30 cellular contexts compared by ENCODE assay signal in the genomic region with DNA sequence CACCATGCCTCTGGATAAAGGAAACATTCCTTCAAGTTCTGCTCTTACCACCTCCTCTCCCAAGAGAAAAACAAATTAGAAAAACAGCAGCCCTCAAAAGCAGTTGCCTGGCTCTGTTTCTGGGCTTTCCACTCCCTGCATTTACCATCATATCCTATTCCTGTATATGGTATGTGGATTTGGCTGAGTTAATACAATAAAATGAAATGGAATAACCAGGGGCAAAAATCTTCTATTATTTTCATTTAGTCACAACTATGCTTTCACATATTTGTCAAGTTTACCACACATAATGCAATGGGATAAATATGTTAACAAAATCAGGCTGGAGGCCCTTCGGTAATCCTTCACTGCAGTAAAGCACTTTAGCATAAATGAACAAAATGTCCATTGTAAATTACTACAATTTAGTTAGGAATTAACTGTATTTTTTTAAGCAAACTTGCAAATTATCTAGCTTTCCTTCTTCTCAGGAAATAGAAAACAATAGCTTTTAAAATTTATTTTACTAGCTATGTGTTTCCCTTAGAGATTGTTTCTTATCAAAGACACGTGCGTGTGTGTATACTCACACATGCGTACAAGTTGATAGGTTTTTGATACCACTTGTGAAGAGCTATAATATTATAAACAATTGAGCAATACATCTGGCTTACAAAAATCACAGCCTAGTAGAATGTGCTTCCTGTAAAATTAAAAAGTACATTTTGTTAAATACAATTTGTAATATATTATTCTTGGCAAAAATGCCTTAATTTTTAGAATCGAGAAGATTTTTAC. TPM values are rescaled to one million over a fixed set of nuclear protein-coding genes. Genes with fewer than 3 reads are reported as not detected.
DNase-seq lines count a peak whose midpoint lies in the region; ATAC-seq, FAIRE-seq and TF ChIP-seq lines count a peak whose summit lies in the region.
"Had no signal": no experiment of that assay in that cellular context is flagged by ENCODE, and none has a peak within 500 bp of the region (broad histone marks: within the 10 kb centered on the region; RNA-seq: fewer than 3 reads in every experiment).

No MANE protein-coding gene starts in this region.

- peak overlapping the region; percentile 55; the same call in 1 of the 2 replicates for H3K27ac ChIP-seq in IMR-90 (ENCODE audit: insufficient read depth, low read length)
- peak overlapping the region; percentile 15 for H3K27ac ChIP-seq in endothelial cell of umbilical vein (ENCODE audit: insufficient read depth, low read depth, low read length)
- H3K27ac ChIP-seq in thoracic aorta: peak overlapping the region; percentile 12 to 28
- H3K27ac ChIP-seq: vagina, VCaP had no signal

- DNase-seq in IMR-90 (peak; percentile 18), endothelial cell of umbilical vein (ENCODE audit: low read depth, low spot score) (peak; percentile 74), mesothelial cell of epicardium (ENCODE audit: low spot score in 2 of 2, unreplicated experiment in 2 of 2) (no peak), thoracic aorta (ENCODE audit: low spot score) (no peak), CD1c-positive myeloid dendritic cell (ENCODE audit: extremely low spot score) (no peak)
- DNase-seq in activated CD8-positive, alpha-beta memory T cell treated with anti-CD3 and anti-CD28 coated beads for 24 hours: no peak
- DNase-seq: activated CD4-positive, alpha-beta T cell treated with anti-CD3 and anti-CD28 coated beads for 4 hours; CD4-positive, alpha-beta memory T cell; effector memory CD4-positive, alpha-beta T cell; GOT3; heart left ventricle; NCI-H1092; NCI-H2029 treated with DMSO at 0.1 percent for 48 hours; NCI-H2227 treated with DMSO at 0.1 percent for 48 hours; NCI-H69; posterior cingulate gyrus; SHP77; stimulated activated CD4-positive, alpha-beta T cell treated with anti-CD3 and anti-CD28 coated beads, Interleukin-4, amount 100 ng/mL, for 4 hours had no signal

- H3K27me3 Mint-ChIP-seq in mesothelial cell of epicardium (ENCODE audit: low read depth): no peaks in the 10 kb centered on the region
- H3K27me3 Mint-ChIP-seq: brain had no signal

- no CpG with 5 or more reads among the region's 5 CpGs for WGBS in IMR-90 (ENCODE audit: extremely low coverage in 2 of 2, insufficient read length in 1 of 2), 2 experiments

- no TSS peak for BruUV-seq in IMR-90 (replicated peaks; lab: Mats Ljungman, UMichigan)
- BruUV-seq in endothelial cell of umbilical vein (replicated peaks; lab: Mats Ljungman, UMichigan): no TSS peak

- peaks cover 34% of the 10 kb centered on the region for H3K36me3 ChIP-seq in IMR-90 (ENCODE audit: control insufficient read depth, insufficient read depth, low read length)
- H3K36me3 ChIP-seq in endothelial cell of umbilical vein (ENCODE audit: control insufficient read depth in 2 of 2, extremely low read depth in 1 of 2, insufficient read depth in 2 of 2, low read length in 2 of 2): no peaks in the 10 kb centered on the region
- H3K36me3 ChIP-seq in thoracic aorta: no peaks in the 10 kb centered on the region
- H3K36me3 ChIP-seq: vagina had no signal

- peak overlapping the region; percentile 53 for H2BK5ac ChIP-seq in IMR-90 (ENCODE audit: low read depth, low read length, poor library complexity, severe bottlenecking)

- no peak overlapping the region for H4K91ac ChIP-seq in IMR-90 (ENCODE audit: insufficient read depth, low read depth, low read length)

- ATAC-seq in IMR-90 (ENCODE audit: low read depth) (peak; percentile 28), thoracic aorta (ENCODE audit: insufficient number of reproducible peaks, low FRiP score, low read depth) (no peak), HG02610 (IDR thresholded peaks at IDR 0.05; ENCODE audit: unreplicated experiment) (no peak), GM18858 (IDR thresholded peaks at IDR 0.05; ENCODE audit: unreplicated experiment) (no peak)
- ATAC-seq: heart left ventricle; sciatic nerve; stimulated activated memory B cell treated with anti-CD40 and anti-IgM and Interleukin-4, amounts not matched to agents 10 μg/mL and 1 μg/mL and 100 μg/mL, for 72 hours had no signal

- H3K9ac ChIP-seq in IMR-90 (ENCODE audit: low read depth, low read length) (no peak overlapping the region), endothelial cell of umbilical vein (replicated peaks; ENCODE audit: extremely low read depth, insufficient read depth, low read length) (no peak overlapping the region)

- H3K9me1 ChIP-seq in IMR-90 (ENCODE audit: insufficient read depth, low read length) (peaks cover 13% of the 10 kb centered on the region), endothelial cell of umbilical vein (replicated peaks; ENCODE audit: control insufficient read depth, extremely low read depth, insufficient read depth, low read length) (no peaks in the 10 kb centered on the region)

- H3K4me3 Mint-ChIP-seq in mesothelial cell of epicardium: no peak overlapping the region
- H3K4me3 Mint-ChIP-seq: brain; CD4-positive, alpha-beta memory T cell; IgD-negative memory B cell; neural crest cell; stimulated activated memory B cell treated with anti-CD40 and anti-IgM and Interleukin-4, amounts not matched to agents 10 μg/mL and 1 μg/mL and 100 μg/mL, for 72 hours had no signal

- peak overlapping the region; percentile 60; the same call in 1 of the 2 replicates for H3K18ac ChIP-seq in IMR-90 (ENCODE audit: low read depth, low read length)

- no peak overlapping the region for H2AK9ac ChIP-seq in IMR-90 (replicated peaks; ENCODE audit: low read depth, low read length, poor library complexity)

- peak overlapping the region; percentile 57 for H3K27ac Mint-ChIP-seq in mesothelial cell of epicardium
- H3K27ac Mint-ChIP-seq: CD4-positive, alpha-beta memory T cell; IgD-negative memory B cell; stimulated activated memory B cell treated with anti-CD40 and anti-IgM and Interleukin-4, amounts not matched to agents 10 μg/mL and 1 μg/mL and 100 μg/mL, for 72 hours had no signal

- H3K4me1 Mint-ChIP-seq in mesothelial cell of epicardium: peaks cover 23% of the 10 kb centered on the region
- H3K4me1 Mint-ChIP-seq: CD4-positive, alpha-beta memory T cell; IgD-negative memory B cell; stimulated activated memory B cell treated with anti-CD40 and anti-IgM and Interleukin-4, amounts not matched to agents 10 μg/mL and 1 μg/mL and 100 μg/mL, for 72 hours had no signal

- intact Hi-C loops in IMR-90 (cut with micrococcal nuclease) (no loop called here), endothelial cell of umbilical vein (cut with micrococcal nuclease) (no loop called here)

- no peak overlapping the region for H2BK120ac ChIP-seq in IMR-90 (ENCODE audit: low read depth, low read length)

- peaks cover 4% of the 10 kb centered on the region for H3K9me3 Mint-ChIP-seq in mesothelial cell of epicardium
- H3K9me3 Mint-ChIP-seq: brain; CD4-positive, alpha-beta memory T cell; neural crest cell; stimulated activated memory B cell treated with anti-CD40 and anti-IgM and Interleukin-4, amounts not matched to agents 10 μg/mL and 1 μg/mL and 100 μg/mL, for 72 hours had no signal

- 0 out of 2 replicates have a peak overlapping the region, but pooled peaks have one; percentile 13 for H3K23ac ChIP-seq in IMR-90 (ENCODE audit: low read depth, low read length)

- TF ChIP-seq CTCF in IMR-90 (conservative IDR thresholded peaks at IDR 0.05; ENCODE audit: low read depth, low read length) (no peak), endothelial cell of umbilical vein (IDR thresholded peaks at IDR 0.05; ENCODE audit: extremely low read depth in 1 of 2, insufficient read depth in 1 of 2, low read depth in 1 of 2, low read length in 2 of 2) (no peak), mesothelial cell of epicardium (IDR thresholded peaks at IDR 0.05; ENCODE audit: unreplicated experiment) (no peak), thoracic aorta (IDR thresholded peaks at IDR 0.05) (no peak)

- TF ChIP-seq POLR2A in IMR-90 (IDR thresholded peaks at IDR 0.05; ENCODE audit: low read depth, low read length) (no peak), endothelial cell of umbilical vein (IDR thresholded peaks at IDR 0.05; ENCODE audit: low read depth, low read length) (no peak)

- H4K5ac ChIP-seq in IMR-90 (ENCODE audit: low read depth, low read length): peak overlapping the region; percentile 67; the same call in 1 of the 2 replicates

- H3K4ac ChIP-seq in IMR-90 (ENCODE audit: low read depth, low read length): no peak overlapping the region

- dilution Hi-C loops in IMR-90 (cut with HindIII; ENCODE audit: low sequenced_read_pairs, unreplicated experiment) (no loop called here), endothelial cell of umbilical vein (cut with MboI; ENCODE audit: extremely low pct_ligation_motif_present, low sequenced_read_pairs) (no loop called here)

- no peak overlapping the region for H2BK20ac ChIP-seq in IMR-90 (ENCODE audit: low read depth, low read length)

- H3K4me3 ChIP-seq in IMR-90 (ENCODE audit: insufficient read depth, low read depth, low read length) (no peak overlapping the region), endothelial cell of umbilical vein (replicated peaks in 1 of 3; ENCODE audit: insufficient read depth in 1 of 3, low read depth in 1 of 3, low read length in 3 of 3) (no peak overlapping the region), thoracic aorta (no peak overlapping the region)
- H3K4me3 ChIP-seq: esophagus muscularis mucosa, heart left ventricle, lung, vagina had no signal

- in situ Hi-C loops in IMR-90 (cut with MboI; ENCODE audit: low sequenced_read_pairs): no loop called here

- H3K14ac ChIP-seq in IMR-90 (replicated peaks; ENCODE audit: low read depth, low read length): no peak overlapping the region; the same call in 1 of the 2 replicates

- peaks cover 26 to 70% of the 10 kb centered on the region in 2 experiments for H3K79me1 ChIP-seq in IMR-90 (ENCODE audit: low read depth in 1 of 2, low read length in 2 of 2)

- peak; percentile 55 for FAIRE-seq in endothelial cell of umbilical vein (lab: Jason Lieb, UNC)
- FAIRE-seq: GM12892 had no signal

- peaks cover 9% of the 10 kb centered on the region for H3K4me1 ChIP-seq in IMR-90 (ENCODE audit: control insufficient read depth, insufficient read depth, low read length)
- peaks cover 10% of the 10 kb centered on the region for H3K4me1 ChIP-seq in endothelial cell of umbilical vein (ENCODE audit: control insufficient read depth, extremely low read depth, insufficient read depth, low read length)
- peaks cover 15 to 43% of the 10 kb centered on the region in 2 donors for H3K4me1 ChIP-seq in thoracic aorta (ENCODE audit: control insufficient read depth in 1 of 2, low read depth in 2 of 2)

- no peak overlapping the region for H2BK15ac ChIP-seq in IMR-90 (ENCODE audit: low read depth, low read length)

- H3K4me2 ChIP-seq in IMR-90 (ENCODE audit: low read depth, low read length) (peak overlapping the region; percentile 22; the same call in 1 of the 2 replicates), endothelial cell of umbilical vein (ENCODE audit: insufficient read depth, low read length) (peak overlapping the region; percentile 30)

- POLR2A ChIA-PET in IMR-90 (lab: Charles Lee; ENCODE audit: unreplicated experiment): no interaction called here
- POLR2A ChIA-PET in endothelial cell of umbilical vein (lab: Charles Lee): interaction anchor here (0.6 kb wide), 1 partner anchor 15 kb away, joined by 3 read pairs; no protein-coding TSS in a partner anchor

- H4K20me1 ChIP-seq in IMR-90 (ENCODE audit: insufficient read depth, low read length) (peaks cover 37% of the 10 kb centered on the region), endothelial cell of umbilical vein (replicated peaks; ENCODE audit: control insufficient read depth, extremely low read depth, insufficient read depth, low read length) (no peaks in the 10 kb centered on the region)

- H3K27me3 ChIP-seq in IMR-90 (ENCODE audit: control insufficient read depth, insufficient read depth, low read length): no peaks in the 10 kb centered on the region
- no peaks in the 10 kb centered on the region for H3K27me3 ChIP-seq in endothelial cell of umbilical vein (ENCODE audit: control insufficient read depth in 2 of 2, insufficient read depth in 2 of 2, low read length in 2 of 2)
- no peaks in the 10 kb centered on the region for H3K27me3 ChIP-seq in thoracic aorta (replicated peaks; ENCODE audit: insufficient read depth)
- H3K27me3 ChIP-seq: esophagus muscularis mucosa, heart left ventricle, vagina had no signal

- CTCF ChIA-PET in IMR-90 (lab: Yijun Ruan, JAX) (interaction anchor here (0.7 kb wide), 1 partner anchor 1170 kb away, joined by 3 read pairs; no protein-coding TSS in a partner anchor), endothelial cell of umbilical vein (lab: Charles Lee) (interaction anchor here (0.7 to 1.1 kb wide), 3 partner anchors 24 to 37 kb away, joined by 3 to 6 read pairs (median 3); no protein-coding TSS in a partner anchor)

- TF ChIP-seq RAD21 in IMR-90 (IDR thresholded peaks at IDR 0.05; ENCODE audit: low read length): no peak

- H2AFZ ChIP-seq in IMR-90 (replicated peaks; ENCODE audit: low read length, poor library complexity) (no peak overlapping the region), endothelial cell of umbilical vein (ENCODE audit: low read depth, low read length) (peak overlapping the region; percentile 15)

- no peaks in the 10 kb centered on the region for H3K79me2 ChIP-seq in endothelial cell of umbilical vein (ENCODE audit: control insufficient read depth, insufficient read depth, low read length)

- no peak overlapping the region for H4K8ac ChIP-seq in IMR-90 (ENCODE audit: low read depth in 2 of 2, low read length in 2 of 2)

- H2AK5ac ChIP-seq in IMR-90 (ENCODE audit: low read depth, low read length): no peak overlapping the region

- H3K9me3 ChIP-seq in IMR-90 (ENCODE audit: control insufficient read depth, insufficient read depth, low read length) (no peaks in the 10 kb centered on the region), endothelial cell of umbilical vein (replicated peaks; ENCODE audit: control insufficient read depth, insufficient read depth, low read length) (no peaks in the 10 kb centered on the region), thoracic aorta (no peaks in the 10 kb centered on the region)
- H3K9me3 ChIP-seq: esophagus muscularis mucosa, heart left ventricle, vagina had no signal

- H3K36me3 Mint-ChIP-seq in mesothelial cell of epicardium: no peaks in the 10 kb centered on the region
- H3K36me3 Mint-ChIP-seq: brain; CD4-positive, alpha-beta memory T cell; IgD-negative memory B cell; stimulated activated memory B cell treated with anti-CD40 and anti-IgM and Interleukin-4, amounts not matched to agents 10 μg/mL and 1 μg/mL and 100 μg/mL, for 72 hours had no signal

- H3K56ac ChIP-seq in IMR-90 (ENCODE audit: extremely low read depth, insufficient read depth, low read length): no peak overlapping the region

RNA-seq across cellular contexts. Expression of gene COL12A1, which starts 34.1 kb away (rescaled TPM):
- total RNA-seq in IMR-90 (2012; rRNA removed) (452 and 502 TPM in 2 replicates), endothelial cell of umbilical vein (89.1 and 102 TPM in 2 replicates), mesothelial cell of epicardium (10.5 to 12.5 TPM (median 11.3 TPM) in 3 replicates), thoracic aorta (100 to 1,000 TPM in 1 of 2 donors, 10 to 100 TPM in 1; 92.3 to 131 TPM)
- polyA plus RNA-seq in IMR-90 (2012; rRNA removed) (307 and 350 TPM in 2 replicates), endothelial cell of umbilical vein (48.5 and 49.9 TPM in 2 replicates)
- 147 and 190 TPM in 2 replicates for polyA plus RNA-seq in IMR-90 (2012; cell fraction: cytosol; rRNA removed)
- 157 and 467 TPM in 2 replicates for polyA plus RNA-seq in IMR-90 (2012; cell fraction: nucleus; rRNA removed; ENCODE audit: low replicate concordance)
- polyA plus RNA-seq in endothelial cell of umbilical vein (2011; cell fraction: cytosol; rRNA removed): 43.4 and 44.0 TPM in 2 replicates
- 75.2 and 88.8 TPM in 2 replicates for polyA plus RNA-seq in endothelial cell of umbilical vein (2011; cell fraction: nucleus; rRNA removed)
- 42.2 and 57.9 TPM in 2 replicates for polyA plus RNA-seq in endothelial cell of umbilical vein (2012)
- 216 and 284 TPM in 2 replicates for polyA minus RNA-seq in endothelial cell of umbilical vein
- polyA minus RNA-seq in endothelial cell of umbilical vein (2011; cell fraction: cytosol; rRNA and poly(A)+ RNA removed): 67.7 TPM
- polyA minus RNA-seq in endothelial cell of umbilical vein (2011; cell fraction: nucleus; rRNA and poly(A)+ RNA removed): 111 and 183 TPM in 2 replicates
- total RNA-seq: CD4-positive, alpha-beta memory T cell had no signal
- polyA plus RNA-seq: CD4-positive, alpha-beta memory T cell; IgD-negative memory B cell had no signal

Comparison
In these comparisons a context has a peak if more than half of its experiments do, and no peak if none do; other contexts are left out.
1. DNase-seq: peak in IMR-90 (single experiment) and endothelial cell of umbilical vein (single experiment); none in mesothelial cell of epicardium (0 of 2), thoracic aorta (single experiment), CD1c-positive myeloid dendritic cell (single experiment) and activated CD8-positive, alpha-beta memory T cell treated with anti-CD3 and anti-CD28 coated beads for 24 hours (single experiment).
2. Peak in every context shown above with its lines, with median percentiles within 50 percentile points of each other: H3K27ac ChIP-seq.